ENCODE assay signal across 1 cellular context in genomic region chr11:68535098-68535497, GRCh38.
TF ChIP-seq lines count a peak whose summit lies in the region.

No MANE protein-coding gene starts in this region.

TF ChIP-seq in HepG2, 621 proteins besides CTCF, POLR2A, EP300 and RAD21:
- TF ChIP-seq RBM22 (optimal IDR thresholded peaks at IDR 0.05; ENCODE audit: low read length) (peak; percentile 45), JUN (CRISPR knock-in tag; IDR thresholded peaks at IDR 0.05) (no peak)
TF ChIP-seq in HepG2: peak in this region for 1.
